ENCODE assay signal across 12 cellular contexts in genomic region chr11:35088676-35089075, GRCh38. TPM values are rescaled to one million over a fixed set of nuclear protein-coding genes. Genes with fewer than 3 reads are reported as not detected.
A peak's percentile ranks its signal among the peaks of the same experiment; 100 is the strongest.
DNase-seq lines count a peak whose midpoint lies in the region; ATAC-seq and TF ChIP-seq lines count a peak whose summit lies in the region.
"Had no signal": no experiment of that assay in that cellular context is flagged by ENCODE, and none has a peak within 500 bp of the region (broad histone marks: within the 10 kb centered on the region; RNA-seq: fewer than 3 reads in every experiment).

No MANE protein-coding gene starts in this region.

- H3K9ac ChIP-seq in Karpas-422 (ENCODE audit: low read length), result no peak overlapping the region

- H3K4me3 ChIP-seq in Karpas-422 (ENCODE audit: low read length), result no peak overlapping the region
- no peak overlapping the region for H3K4me3 ChIP-seq in osteoblast (ENCODE audit: insufficient read depth, low read length)
- no peak overlapping the region for H3K4me3 ChIP-seq in BE2C (ENCODE audit: low read depth, low read length)
- H3K4me3 ChIP-seq in right atrium auricular region, result no peak overlapping the region

- no peaks in the 10 kb centered on the region for H3K27me3 ChIP-seq in Karpas-422 (ENCODE audit: low read length)
- H3K27me3 ChIP-seq in osteoblast (ENCODE audit: insufficient read depth, low read length), result no peaks in the 10 kb centered on the region
- H3K27me3 ChIP-seq in BE2C, result no peaks in the 10 kb centered on the region
- H3K27me3 ChIP-seq in right atrium auricular region, result no peaks in the 10 kb centered on the region
- H3K27me3 ChIP-seq: brain microvascular endothelial cell had no signal

- H3K4me1 ChIP-seq in Karpas-422 (ENCODE audit: low read length), result peaks cover 28% of the 10 kb centered on the region
- peaks cover 20% of the 10 kb centered on the region for H3K4me1 ChIP-seq in osteoblast (ENCODE audit: insufficient read depth, low read length)
- no peaks in the 10 kb centered on the region for H3K4me1 ChIP-seq in BE2C
- peaks cover 0 to 36% of the 10 kb centered on the region in 2 donors for H3K4me1 ChIP-seq in right atrium auricular region

- H3K4me2 ChIP-seq in Karpas-422 (ENCODE audit: low read depth, low read length, poor library complexity, severe bottlenecking) (peak overlapping the region; percentile 64), osteoblast (ENCODE audit: insufficient read depth, low read length) (no peak overlapping the region)

- no peak overlapping the region for H3K4me3 Mint-ChIP-seq in central memory CD8-positive, alpha-beta T cell

- peak; percentile 88 for DNase-seq in COLO829 (ENCODE audit: low spot score)
- DNase-seq in Karpas-422, result no peak
- no peak for DNase-seq in central memory CD8-positive, alpha-beta T cell (ENCODE audit: low spot score in 2 of 2)
- DNase-seq in osteoblast (ENCODE audit: insufficient read length, low spot score, missing footprints), result peak; percentile 62
- DNase-seq in cerebellum (ENCODE audit: low spot score), result no peak
- no peak for DNase-seq in NCI-H2196 treated with DMSO at 0.1 percent for 48 hours (lab: John Stamatoyannopoulos, UW; ENCODE audit: unreplicated experiment)
- DNase-seq in BE2C, result no peak
- DNase-seq in right atrium auricular region (ENCODE audit: low spot score), result no peak
- DNase-seq: brain microvascular endothelial cell, NCI-H1417, trophoblast cell had no signal

- H3K4me1 Mint-ChIP-seq in central memory CD8-positive, alpha-beta T cell, result peaks cover 36% of the 10 kb centered on the region

- H3K27ac ChIP-seq in Karpas-422 (ENCODE audit: low read length) (no peak overlapping the region), osteoblast (ENCODE audit: low read depth, low read length) (peak overlapping the region; percentile 6), right atrium auricular region (peak overlapping the region in 1 of 2 donors; percentile 41)
- H3K27ac ChIP-seq: brain microvascular endothelial cell had no signal

- peak overlapping the region; percentile 22 for H3K27ac Mint-ChIP-seq in central memory CD8-positive, alpha-beta T cell (ENCODE audit: low read depth)
- H3K27ac Mint-ChIP-seq: progenitor cell of endocrine pancreas had no signal

- TF ChIP-seq CTCF in osteoblast (IDR thresholded peaks at IDR 0.05; ENCODE audit: extremely low read depth, low read depth, low read length), result no peak
- TF ChIP-seq CTCF in BE2C (IDR thresholded peaks at IDR 0.05; ENCODE audit: low read depth, low read length), result no peak
- TF ChIP-seq CTCF in right atrium auricular region (IDR thresholded peaks at IDR 0.05), result no peak

- H3K9me2 ChIP-seq in Karpas-422 (replicated peaks; ENCODE audit: insufficient read depth, low read length), result no peaks in the 10 kb centered on the region

- H3K36me3 ChIP-seq in Karpas-422 (ENCODE audit: insufficient read depth, low read length) (no peaks in the 10 kb centered on the region), osteoblast (ENCODE audit: insufficient read depth, low read length) (no peaks in the 10 kb centered on the region), BE2C (no peaks in the 10 kb centered on the region), right atrium auricular region (no peaks in the 10 kb centered on the region)
- H3K36me3 ChIP-seq: brain microvascular endothelial cell had no signal

- H4K20me1 ChIP-seq in Karpas-422 (ENCODE audit: insufficient read depth, low read depth, low read length), result no peaks in the 10 kb centered on the region
- H4K20me1 ChIP-seq in osteoblast (ENCODE audit: insufficient read depth, low read length), result no peaks in the 10 kb centered on the region

- H3K79me2 ChIP-seq in Karpas-422 (ENCODE audit: low read length), result no peaks in the 10 kb centered on the region
- no peaks in the 10 kb centered on the region for H3K79me2 ChIP-seq in osteoblast (ENCODE audit: insufficient read depth, low read length)

- H3K27me3 Mint-ChIP-seq in central memory CD8-positive, alpha-beta T cell, result no peaks in the 10 kb centered on the region

- ATAC-seq in central memory CD8-positive, alpha-beta T cell (replicated peaks; ENCODE audit: extremely low read depth, poor library complexity, severe bottlenecking), result no peak

- H3K9me3 ChIP-seq in Karpas-422 (ENCODE audit: low read length), result no peaks in the 10 kb centered on the region
- H3K9me3 ChIP-seq in osteoblast (ENCODE audit: low read depth, low read length), result no peaks in the 10 kb centered on the region
- H3K9me3 ChIP-seq in BE2C, result no peaks in the 10 kb centered on the region
- no peaks in the 10 kb centered on the region for H3K9me3 ChIP-seq in right atrium auricular region

- no peaks in the 10 kb centered on the region for H3K9me3 Mint-ChIP-seq in central memory CD8-positive, alpha-beta T cell

- no peak overlapping the region for H2AFZ ChIP-seq in Karpas-422 (ENCODE audit: low read length)
- H2AFZ ChIP-seq in osteoblast (ENCODE audit: low read length), result peak overlapping the region; percentile 32

- peaks cover 2% of the 10 kb centered on the region for H3K36me3 Mint-ChIP-seq in central memory CD8-positive, alpha-beta T cell (ENCODE audit: insufficient read depth)

RNA-seq across cellular contexts. Expression of gene CD44, which starts 50.3 kb away (rescaled TPM):
- 0.58 and 0.86 TPM in 2 replicates for total RNA-seq in Karpas-422 (2014; rRNA removed; shearing (Covaris generic); ENCODE audit: low replicate concordance)
- total RNA-seq in osteoblast (238 and 268 TPM in 2 replicates), cerebellum (6.0 TPM), right atrium auricular region (10 to 100 TPM; 26.8 to 37.3 TPM)
- polyA plus RNA-seq in BE2C (2012; ENCODE audit: insufficient read depth, insufficient read length, low read depth), result 24.4 TPM

Comparison
In these comparisons a context has a peak if more than half of its experiments do, and no peak if none do; other contexts are left out.
1. DNase-seq: peak in COLO829 (single experiment) and osteoblast (single experiment); none in Karpas-422 (single experiment), central memory CD8-positive, alpha-beta T cell (0 of 2), cerebellum (single experiment), NCI-H2196 treated with DMSO at 0.1 percent for 48 hours (single experiment), BE2C (single experiment) and right atrium auricular region (single experiment).